14 cellular contexts compared by ENCODE assay signal in genomic region chr7:88545663-88546062, GRCh38.
DNase-seq lines count a peak whose midpoint lies in the region; ATAC-seq, FAIRE-seq and TF ChIP-seq lines count a peak whose summit lies in the region.
"Had no signal": no experiment of that assay in that cellular context is flagged by ENCODE, and none has a peak within 500 bp of the region (broad histone marks: within the 10 kb centered on the region; RNA-seq: fewer than 3 reads in every experiment).

No MANE protein-coding gene starts in this region.

- H3K4me1 ChIP-seq in K562 (replicated peaks in 1 of 2; ENCODE audit: control insufficient read depth in 2 of 2, insufficient read depth in 2 of 2, low read length in 2 of 2): no peaks in the 10 kb centered on the region

- H2AFZ ChIP-seq in K562 (ENCODE audit: low read depth, low read length): no peak overlapping the region

- no peak for TF ChIP-seq EP300 in K562 (IDR thresholded peaks at IDR 0.05; ENCODE audit: low read length)

- H3K27me3 ChIP-seq in K562 (ENCODE audit: control insufficient read depth in 2 of 2, insufficient read depth in 2 of 2, low read length in 2 of 2): no peaks in the 10 kb centered on the region
- H3K27me3 ChIP-seq: BLaER1 treated with 17β-estradiol and CSF1 and Interleukin-3, amounts not matched to agents 10 nM and 100 nM had no signal

- POLR2A ChIA-PET in K562 (lab: Yijun Ruan, JAX): no interaction called here

- CTCF ChIA-PET in K562 (lab: Yijun Ruan, JAX; ENCODE audit: low intra/inter-chr PET ratio): no interaction called here

- no peaks in the 10 kb centered on the region for H3K9me1 ChIP-seq in K562 (ENCODE audit: control insufficient read depth, insufficient read depth, low read length)

- BruUV-seq in K562 (replicated peaks; lab: Mats Ljungman, UMichigan): no TSS peak

- H3K79me2 ChIP-seq in K562 (ENCODE audit: control insufficient read depth, insufficient read depth, low read length): no peaks in the 10 kb centered on the region

- H3K9ac ChIP-seq in K562 (ENCODE audit: insufficient read depth in 1 of 2, low read depth in 2 of 2, low read length in 2 of 2): no peak overlapping the region
- H3K9ac ChIP-seq: BLaER1 treated with 17β-estradiol and CSF1 and Interleukin-3, amounts not matched to agents 10 nM and 100 nM had no signal

- no peaks in the 10 kb centered on the region for H3K36me3 ChIP-seq in K562 (ENCODE audit: control insufficient read depth, insufficient read depth, low read length)
- H3K36me3 ChIP-seq: BLaER1 treated with 17β-estradiol and CSF1 and Interleukin-3, amounts not matched to agents 10 nM and 100 nM had no signal

- no peak for TF ChIP-seq POLR2A in K562 (conservative IDR thresholded peaks at IDR 0.05)

- intact Hi-C loops in K562 (cut with micrococcal nuclease): loop anchor here (1.0 to 2.0 kb wide), 5 partner anchors 213 to 1881 kb away; no protein-coding TSS in a partner anchor

- H3K4me3 ChIP-seq in K562: no peak overlapping the region
- H3K4me3 ChIP-seq: BLaER1 treated with 17β-estradiol and CSF1 and Interleukin-3, amounts not matched to agents 10 nM and 100 nM; GM12878 had no signal

- in situ Hi-C loops in K562 (cut with MboI): loop anchor here (10.0 to 25.0 kb wide), 3 partner anchors 1079 to 1889 kb away; no protein-coding TSS in a partner anchor

- H4K20me1 ChIP-seq in K562 (replicated peaks; ENCODE audit: control insufficient read depth, insufficient read depth, low read length): no peaks in the 10 kb centered on the region
- H4K20me1 ChIP-seq: BLaER1 treated with 17β-estradiol and CSF1 and Interleukin-3, amounts not matched to agents 10 nM and 100 nM had no signal

- TF ChIP-seq RAD21 in K562 (CRISPR knock-in tag; conservative IDR thresholded peaks at IDR 0.05 in 1 of 2, IDR thresholded peaks at IDR 0.05 in 1 of 2): no peak

- DNase-seq in SKM-1 treated with dmso at 0.1 percent for 144 hours (lab: John Stamatoyannopoulos, UW; ENCODE audit: unreplicated experiment): peak; percentile 12
- no peak for DNase-seq in SKM-1 (lab: John Stamatoyannopoulos, UW; ENCODE audit: unreplicated experiment)
- DNase-seq in NOMO-1 treated with DMSO at 0.1 percent for 48 hours (lab: John Stamatoyannopoulos, UW; ENCODE audit: unreplicated experiment): peak; percentile 26
- no peak for DNase-seq in K562 (ENCODE audit: extremely low read depth in 1 of 4, low spot score in 3 of 4)
- DNase-seq in DMS 273 treated with DMSO at 0.1 percent for 48 hours (lab: John Stamatoyannopoulos, UW): no peak
- DNase-seq in HTR-8/SVneo (ENCODE audit: insufficient read length, low spot score): no peak
- DNase-seq: ACHN; CD4-positive, CD25-positive, alpha-beta regulatory T cell; GOT3; H9; KBM-7 had no signal

- FAIRE-seq in K562 (lab: Jason Lieb, UNC) (no peak), HTR-8/SVneo (lab: Jason Lieb, UNC) (no peak)
- FAIRE-seq: GM12878 had no signal

- WGBS in K562 (ENCODE audit: insufficient coverage, low coverage, missing lambda C conversion rate): 0% methylated on average over 1 of the region's 1 CpG

- ATAC-seq in K562 (no peak), HG03039 (IDR thresholded peaks at IDR 0.05; ENCODE audit: unreplicated experiment) (no peak)
- ATAC-seq: GM12878 had no signal

- no peak overlapping the region for H3K27ac ChIP-seq in K562 (ENCODE audit: extremely low read depth, low read depth, low read length)
- H3K27ac ChIP-seq: BLaER1 treated with 17β-estradiol and CSF1 and Interleukin-3, amounts not matched to agents 10 nM and 100 nM had no signal

- no peak for TF ChIP-seq CTCF in K562 (IDR thresholded peaks at IDR 0.05 in 2 of 3, conservative IDR thresholded peaks at IDR 0.05 in 1 of 3; ENCODE audit: insufficient read depth in 2 of 3, low read depth in 1 of 3, low read length in 3 of 3)

- H3K9me3 ChIP-seq in K562 (replicated peaks; ENCODE audit: control insufficient read depth, insufficient read depth, low read depth, low read length): no peaks in the 10 kb centered on the region

- H3K4me2 ChIP-seq in K562 (ENCODE audit: insufficient read depth, low read length): no peak overlapping the region

TF ChIP-seq in K562, 482 proteins besides CTCF, POLR2A, EP300 and RAD21:
- TF ChIP-seq THRB (CRISPR knock-in tag; conservative IDR thresholded peaks at IDR 0.05) (no peak), ELF1 (tag; IDR thresholded peaks at IDR 0.05) (no peak), CEBPB (tag; IDR thresholded peaks at IDR 0.05) (0 out of 2 replicates have a peak, but pooled peaks have one; percentile 15), PATZ1 (CRISPR knock-in tag; IDR thresholded peaks at IDR 0.05; ENCODE audit: borderline replicate concordance) (no peak), FIP1L1 (IDR thresholded peaks at IDR 0.05; ENCODE audit: low read depth, low read length, poor library complexity, severe bottlenecking) (no peak), ILF3 (IDR thresholded peaks at IDR 0.05; ENCODE audit: borderline replicate concordance) (no peak), ZBED1 (IDR thresholded peaks at IDR 0.05) (no peak), RCOR1 (IDR thresholded peaks at IDR 0.05; ENCODE audit: borderline replicate concordance in 1 of 2, low read depth in 2 of 2, low read length in 2 of 2) (no peak)

Comparison
In these comparisons a context has a peak if more than half of its experiments do, and no peak if none do; other contexts are left out.
1. DNase-seq: peak in SKM-1 treated with dmso at 0.1 percent for 144 hours (single experiment) and NOMO-1 treated with DMSO at 0.1 percent for 48 hours (single experiment); none in SKM-1 (single experiment), K562 (0 of 4), DMS 273 treated with DMSO at 0.1 percent for 48 hours (single experiment) and HTR-8/SVneo (single experiment).